Comparison of ENCODE assay signal across 32 cellular contexts in the genomic region with DNA sequence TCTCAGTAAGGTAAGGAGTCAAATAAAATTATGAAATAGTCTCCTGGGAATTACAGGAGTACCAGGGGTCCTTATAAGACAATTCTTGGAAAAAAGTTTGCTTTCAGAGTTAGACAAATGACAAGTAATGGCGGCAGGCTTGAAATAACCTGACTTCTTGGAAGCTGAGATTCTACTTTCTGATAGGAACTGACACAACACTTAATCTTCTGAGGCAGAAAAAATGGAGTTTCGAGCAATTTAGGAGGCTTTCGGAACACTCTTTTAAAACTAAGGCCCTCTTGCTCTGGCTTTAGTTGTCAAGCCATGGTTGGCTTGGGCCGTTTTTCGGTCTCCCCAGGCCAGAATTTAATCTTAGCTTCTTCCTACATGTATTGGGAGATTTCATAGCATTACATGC.
"Had no signal": no experiment of that assay in that cellular context is flagged by ENCODE, and none has a peak within 500 bp of the region (broad histone marks: within the 10 kb centered on the region; RNA-seq: fewer than 3 reads in every experiment).

No MANE protein-coding gene starts in this region.

- H3K9me3 ChIP-seq: lower lobe of right lung, pancreas, prostate gland, stomach, testis, thyroid gland, transverse colon, upper lobe of right lung had no signal

- H3K4me1 ChIP-seq: lower lobe of right lung, pancreas, prostate gland, testis, thyroid gland, transverse colon, upper lobe of right lung had no signal

- H3K27me3 Mint-ChIP-seq: naive thymus-derived CD4-positive, alpha-beta T cell had no signal

- ATAC-seq: left cardiac atrium; left lobe of liver; left ventricle myocardium superior; lower lobe of right lung; naive thymus-derived CD4-positive, alpha-beta T cell; natural killer cell treated with Interleukin-12 subunit alpha and Interleukin-12 subunit beta and Interleukin-15 and Interleukin-18, amount 100 ng/mL, for 72 hours; pancreas; right cardiac atrium; sciatic nerve; stimulated activated naive B cell treated with anti-CD40 and anti-IgM and Interleukin-4, amounts not matched to agents 10 μg/mL and 1 μg/mL and 100 μg/mL, for 72 hours; stimulated activated naive CD8-positive, alpha-beta T cell treated with anti-CD3 and anti-CD28 coated beads, Interleukin-15, Interleukin-2, amounts not matched to agents 100 U/mL and 50 U/mL, for 24 hours; upper lobe of right lung had no signal

- H3K27me3 ChIP-seq: pancreas, stomach, testis, thyroid gland, transverse colon, upper lobe of right lung had no signal

- H3K4me1 Mint-ChIP-seq: stimulated activated naive B cell treated with anti-CD40 and anti-IgM and Interleukin-4, amounts not matched to agents 10 μg/mL and 1 μg/mL and 100 μg/mL, for 72 hours had no signal

- DNase-seq: hippocampal formation; kidney glomerular epithelial cell; left cardiac atrium; left ventricle myocardium superior; lower lobe of right lung; mammary epithelial cell; mesenchymal stem cell; naive thymus-derived CD4-positive, alpha-beta T cell; nucleus accumbens; pancreas; posterior cingulate gyrus; retina; right cardiac atrium; stimulated activated CD4-positive, alpha-beta T cell treated with anti-CD3 and anti-CD28 coated beads, Interleukin-12 subunit alpha, Interleukin-12 subunit beta, amount 100 ng/mL, for 4 hours; stimulated activated CD4-positive, alpha-beta T cell treated with anti-CD3 and anti-CD28 coated beads, Interleukin-15, amount 100 ng/mL, for 24 hours; stimulated activated CD4-positive, alpha-beta T cell treated with anti-CD3 and anti-CD28 coated beads, Interleukin-2, amount 100 ng/mL, for 24 hours; stimulated activated CD4-positive, alpha-beta T cell treated with anti-CD3 and anti-CD28 coated beads, Interleukin-4, amount 100 ng/mL, for 1 hour; stimulated activated naive B cell treated with anti-CD40 and anti-IgM and Interleukin-4, amounts not matched to agents 10 μg/mL and 1 μg/mL and 100 μg/mL, for 72 hours; stimulated activated naive CD8-positive, alpha-beta T cell treated with anti-CD3 and anti-CD28 coated beads, Interleukin-15, Interleukin-2, amounts not matched to agents 100 U/mL and 50 U/mL, for 24 hours; stomach; testis; thyroid gland; transverse colon; upper lobe of right lung had no signal

- H3K27ac ChIP-seq: lower lobe of right lung, pancreas, prostate gland, skin epidermis, stomach, testis, thyroid gland, transverse colon, upper lobe of right lung had no signal

- H3K4me3 ChIP-seq: lower lobe of right lung, pancreas, prostate gland, skin epidermis, stomach, testis, thyroid gland, transverse colon, upper lobe of right lung had no signal

- FAIRE-seq: keratinocyte, pancreas, urothelium cell line had no signal

- H3K4me3 Mint-ChIP-seq: naive thymus-derived CD4-positive, alpha-beta T cell; natural killer cell treated with Interleukin-12 subunit alpha and Interleukin-12 subunit beta and Interleukin-15 and Interleukin-18, amount 100 ng/mL, for 72 hours; neural crest cell; stimulated activated naive B cell treated with anti-CD40 and anti-IgM and Interleukin-4, amounts not matched to agents 10 μg/mL and 1 μg/mL and 100 μg/mL, for 72 hours had no signal

- H3K27ac Mint-ChIP-seq: natural killer cell treated with Interleukin-12 subunit alpha and Interleukin-12 subunit beta and Interleukin-15 and Interleukin-18, amount 100 ng/mL, for 72 hours; stimulated activated naive B cell treated with anti-CD40 and anti-IgM and Interleukin-4, amounts not matched to agents 10 μg/mL and 1 μg/mL and 100 μg/mL, for 72 hours had no signal

- H3K36me3 Mint-ChIP-seq: natural killer cell treated with Interleukin-12 subunit alpha and Interleukin-12 subunit beta and Interleukin-15 and Interleukin-18, amount 100 ng/mL, for 72 hours; stimulated activated naive B cell treated with anti-CD40 and anti-IgM and Interleukin-4, amounts not matched to agents 10 μg/mL and 1 μg/mL and 100 μg/mL, for 72 hours had no signal

- H3K36me3 ChIP-seq: lower lobe of right lung, pancreas, prostate gland, stomach, thyroid gland, transverse colon, upper lobe of right lung had no signal

- H3K9me3 Mint-ChIP-seq: natural killer cell treated with Interleukin-12 subunit alpha and Interleukin-12 subunit beta and Interleukin-15 and Interleukin-18, amount 100 ng/mL, for 72 hours had no signal
